12 cellular contexts compared by ENCODE assay signal in the genomic region with DNA sequence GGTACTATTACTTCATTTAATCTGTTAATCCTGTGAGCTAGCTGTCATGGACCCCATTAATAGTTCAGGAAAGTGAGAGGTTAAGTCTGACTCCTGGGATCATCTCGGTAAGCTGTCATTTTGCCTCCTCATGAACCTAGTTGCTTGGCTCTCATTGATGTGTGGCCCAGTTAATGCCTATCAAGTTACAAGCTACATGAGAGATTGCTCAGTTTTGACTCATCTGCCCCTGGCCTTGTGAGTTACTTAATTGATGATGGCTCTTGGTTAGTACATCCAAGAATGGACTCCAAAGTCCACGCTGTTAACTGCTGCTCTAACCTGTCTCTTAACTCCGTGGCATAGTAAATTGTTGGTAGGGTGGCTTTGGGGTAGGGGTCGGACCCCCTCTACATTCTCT. TPM values are rescaled to one million over a fixed set of nuclear protein-coding genes. Genes with fewer than 3 reads are reported as not detected.
DNase-seq lines count a peak whose midpoint lies in the region; ATAC-seq and TF ChIP-seq lines count a peak whose summit lies in the region.
"Had no signal": no experiment of that assay in that cellular context is flagged by ENCODE, and none has a peak within 500 bp of the region (broad histone marks: within the 10 kb centered on the region; RNA-seq: fewer than 3 reads in every experiment).

No MANE protein-coding gene starts in this region.

- no peaks in the 10 kb centered on the region for H3K9me3 Mint-ChIP-seq in mesothelial cell of epicardium

- peak; percentile 60 for ATAC-seq in omental fat pad (ENCODE audit: low FRiP score)
- no peak for ATAC-seq in HG03520 (IDR thresholded peaks at IDR 0.05; ENCODE audit: unreplicated experiment)
- ATAC-seq in HG02852 (IDR thresholded peaks at IDR 0.05; ENCODE audit: unreplicated experiment): no peak

- H3K27me3 Mint-ChIP-seq in mesothelial cell of epicardium (ENCODE audit: low read depth): no peaks in the 10 kb centered on the region
- H3K27me3 Mint-ChIP-seq: progenitor cell of endocrine pancreas had no signal

- TF ChIP-seq CTCF in omental fat pad (IDR thresholded peaks at IDR 0.05): no peak
- no peak for TF ChIP-seq CTCF in mesothelial cell of epicardium (IDR thresholded peaks at IDR 0.05; ENCODE audit: unreplicated experiment)

- H3K36me3 Mint-ChIP-seq in mesothelial cell of epicardium: no peaks in the 10 kb centered on the region

- no peak overlapping the region for H3K27ac Mint-ChIP-seq in mesothelial cell of epicardium
- H3K27ac Mint-ChIP-seq: progenitor cell of endocrine pancreas had no signal

- DNase-seq in Daoy (ENCODE audit: low read depth) (peak; percentile 81), MV-4-11 (lab: John Stamatoyannopoulos, UW) (peak; percentile 18), dedifferentiated amniotic fluid mesenchymal stem cell (ENCODE audit: extremely low spot score) (peak; percentile 50), omental fat pad (ENCODE audit: low spot score) (no peak), RPMI8226 (no peak), mesothelial cell of epicardium (ENCODE audit: low spot score in 2 of 2, unreplicated experiment in 2 of 2) (no peak)
- DNase-seq: activated CD4-positive, CD25-positive, alpha-beta regulatory T cell treated with anti-CD3 and anti-CD28 coated beads, Interleukin-2, amount 50 U/mL, for 72 hours; aorta; NCI-H82 had no signal

- peaks cover 20% of the 10 kb centered on the region for H3K4me1 Mint-ChIP-seq in mesothelial cell of epicardium

- no peak overlapping the region for H3K4me3 Mint-ChIP-seq in mesothelial cell of epicardium

RNA-seq across cellular contexts. Expression of gene LARP1, which starts 23.9 kb away (rescaled TPM):
- 38.5 and 61.9 TPM in 2 replicates for total RNA-seq in Daoy (2014; rRNA removed; shearing (Covaris generic))
- 100 to 1,000 TPM in 2 of 4 donors, 10 to 100 TPM in 2; 80.5 to 155 (median 106) TPM for total RNA-seq in omental fat pad
- total RNA-seq in mesothelial cell of epicardium: 245 to 249 TPM (median 245 TPM) in 3 replicates

Comparison
In these comparisons a context has a peak if more than half of its experiments do, and no peak if none do; other contexts are left out.
1. DNase-seq: peak in Daoy (single experiment), MV-4-11 (single experiment) and dedifferentiated amniotic fluid mesenchymal stem cell (single experiment); none in omental fat pad (single experiment), RPMI8226 (single experiment) and mesothelial cell of epicardium (0 of 2).